ENCODE assay signal across 1 cellular context in the genomic region with DNA sequence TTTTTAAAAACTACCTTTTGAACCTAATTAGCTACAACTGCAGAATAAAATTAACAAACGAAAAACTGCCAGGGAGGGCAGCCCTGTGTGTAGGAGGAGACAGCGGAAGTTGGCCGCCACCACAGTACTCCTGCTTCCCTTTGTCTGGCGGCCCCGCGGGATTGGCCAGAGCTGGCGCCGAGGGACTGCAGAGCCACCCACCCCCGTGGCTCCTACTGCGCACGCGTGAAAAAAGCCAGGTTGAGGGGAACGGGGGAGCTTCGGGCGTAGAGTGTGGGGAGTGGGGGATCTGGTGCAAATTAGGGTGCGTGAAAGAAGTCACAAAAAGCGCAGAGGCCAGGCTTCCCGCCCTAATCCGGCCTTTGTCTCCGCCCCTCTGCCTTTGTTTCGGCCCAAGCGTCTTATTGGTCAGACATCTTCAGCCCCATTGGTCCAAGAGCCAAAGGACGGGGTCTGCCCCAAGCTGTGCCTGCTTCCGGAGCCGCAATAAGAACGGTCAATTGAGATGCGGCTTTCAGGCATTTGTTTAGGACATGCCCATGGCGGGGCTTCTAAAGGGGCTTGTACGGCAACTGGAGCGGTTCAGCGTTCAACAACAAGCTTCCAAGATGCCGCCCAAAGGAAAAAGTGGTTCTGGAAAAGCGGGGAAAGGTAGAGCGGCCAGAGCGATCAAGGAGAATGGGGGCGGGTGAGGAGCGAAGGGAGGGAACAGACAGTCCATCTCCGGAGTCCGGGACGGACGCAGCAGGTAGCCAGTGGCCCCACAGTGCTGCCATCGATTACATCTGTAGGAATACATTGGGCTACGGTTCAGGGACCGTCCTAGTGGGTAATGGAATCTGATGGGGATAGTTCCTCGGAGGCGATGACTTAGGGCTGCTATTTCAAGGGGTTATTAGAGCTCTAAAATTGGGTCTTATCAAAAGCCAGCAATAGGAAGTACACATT.
A peak's percentile ranks its signal among the peaks of the same experiment; 100 is the strongest.
TF ChIP-seq lines count a peak whose summit lies in the region.

TSS of gene PIN4 (plus strand) at position 580 of the 948 bp plus-strand sequence. CDS start at position 609, 29 bp downstream.

TF ChIP-seq in GM23338, 12 proteins besides CTCF, POLR2A, EP300 and RAD21:
- no peak for TF ChIP-seq CREB1 (CRISPR knock-in tag; IDR thresholded peaks at IDR 0.05; ENCODE audit: low read depth)
- peak; percentile 72 for TF ChIP-seq POLR2AphosphoS5 (IDR thresholded peaks at IDR 0.05; ENCODE audit: low read depth)
- no peak for TF ChIP-seq STAT1 (IDR thresholded peaks at IDR 0.05; ENCODE audit: unreplicated experiment)
- TF ChIP-seq JUNB (IDR thresholded peaks at IDR 0.05; ENCODE audit: unreplicated experiment): no peak
- no peak for TF ChIP-seq ZNF331 (CRISPR knock-in tag; IDR thresholded peaks at IDR 0.05; ENCODE audit: low read depth)
